1 cellular context compared by ENCODE assay signal in genomic region chr1:155071701-155072100, GRCh38.
TF ChIP-seq lines count a peak whose summit lies in the region.

No MANE protein-coding gene starts in this region.

TF ChIP-seq in H1, 55 proteins besides CTCF, POLR2A, EP300 and RAD21:
- TF ChIP-seq JUN (IDR thresholded peaks at IDR 0.05; ENCODE audit: low read depth, low read length) (peak; percentile 78; the same call in 1 of the 2 replicates), ATF2 (IDR thresholded peaks at IDR 0.05; ENCODE audit: low read length) (peak; percentile 99), SAP30 (IDR thresholded peaks at IDR 0.05; ENCODE audit: insufficient read depth, insufficient replicate concordance, low read length) (peak; percentile 50), RFX5 (IDR thresholded peaks at IDR 0.05; ENCODE audit: borderline replicate concordance, low read depth, low read length) (no peak), SP1 (IDR thresholded peaks at IDR 0.05; ENCODE audit: low read depth, low read length) (peak; percentile 71), CHD2 (IDR thresholded peaks at IDR 0.05; ENCODE audit: low read length) (peak; percentile 27; the same call in 1 of the 2 replicates), TCF12 (IDR thresholded peaks at IDR 0.05; ENCODE audit: low read depth, low read length) (no peak), JUND (IDR thresholded peaks at IDR 0.05; ENCODE audit: low read length) (peak; percentile 93), SIN3A (conservative IDR thresholded peaks at IDR 0.05 in 1 of 2, IDR thresholded peaks at IDR 0.05 in 1 of 2; ENCODE audit: low read depth in 1 of 2, low read length in 2 of 2) (peak in 1 of 2 experiments; percentile 78; a peak in 2 of 4 replicates), CREB1 (IDR thresholded peaks at IDR 0.05) (peak; percentile 82), YY1 (IDR thresholded peaks at IDR 0.05; ENCODE audit: low read depth, low read length) (peak; percentile 40; the same call in 1 of the 2 replicates)
TF ChIP-seq in H1: peak in this region for 9.
